2 cellular contexts compared by ENCODE assay signal in genomic region chr10:8912108-8912507, GRCh38.
TF ChIP-seq lines count a peak whose summit lies in the region.

No MANE protein-coding gene starts in this region.

TF ChIP-seq in GM23338, 12 proteins besides CTCF, POLR2A, EP300 and RAD21:
- no peak for TF ChIP-seq ZNF462 (CRISPR knock-in tag; IDR thresholded peaks at IDR 0.05)
- TF ChIP-seq ZNF114 (CRISPR knock-in tag; IDR thresholded peaks at IDR 0.05), result no peak
- TF ChIP-seq POLR2AphosphoS5 (IDR thresholded peaks at IDR 0.05; ENCODE audit: low read depth), result no peak
- TF ChIP-seq ZNF331 (CRISPR knock-in tag; IDR thresholded peaks at IDR 0.05; ENCODE audit: low read depth), result no peak
- TF ChIP-seq EZH2phosphoT487 (IDR thresholded peaks at IDR 0.05; ENCODE audit: unreplicated experiment), result no peak
- no peak for TF ChIP-seq REST (IDR thresholded peaks at IDR 0.05; ENCODE audit: unreplicated experiment)
- no peak for TF ChIP-seq ETS1 (IDR thresholded peaks at IDR 0.05)
- no peak for TF ChIP-seq NANOG (IDR thresholded peaks at IDR 0.05; ENCODE audit: borderline replicate concordance)

TF ChIP-seq in WTC11, 78 proteins besides CTCF, POLR2A, EP300 and RAD21 (continued from another document):
- TF ChIP-seq HMGXB4 (CRISPR knock-in tag; IDR thresholded peaks at IDR 0.05), result no peak
TF ChIP-seq in WTC11: peak in this region for 0.
